Comparison of ENCODE assay signal across 29 cellular contexts in the genomic region with DNA sequence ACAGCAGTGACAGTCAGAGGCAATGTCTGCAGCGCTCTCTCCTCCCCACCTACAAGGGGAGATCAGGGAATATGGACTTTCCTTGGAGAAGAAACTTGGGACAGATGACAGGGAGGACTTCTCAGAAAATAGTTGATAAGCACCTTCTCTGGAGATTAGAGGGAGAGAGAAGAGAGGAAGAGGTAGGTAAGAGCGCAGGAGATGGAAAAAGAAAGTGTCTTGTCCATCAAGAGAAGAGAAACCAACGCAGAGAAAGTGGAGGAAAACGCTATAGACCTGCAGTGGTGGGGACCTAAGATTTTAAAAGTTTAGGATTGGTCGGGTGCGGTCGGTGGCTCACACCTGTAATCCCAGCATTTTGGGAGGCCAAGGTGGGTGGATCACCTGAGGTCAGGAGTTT.
"Had no signal": no experiment of that assay in that cellular context is flagged by ENCODE, and none has a peak within 500 bp of the region (broad histone marks: within the 10 kb centered on the region; RNA-seq: fewer than 3 reads in every experiment).

No MANE protein-coding gene starts in this region.

- ATAC-seq: effector memory CD8-positive, alpha-beta T cell; esophagus mucosa; foreskin keratinocyte; gastrocnemius medialis; gastroesophageal sphincter; heart left ventricle; heart right ventricle had no signal

- DNase-seq: colonic mucosa; cortex of kidney; dermis blood vessel endothelial cell; dorsolateral prefrontal cortex; effector CD4-positive, alpha-beta T cell; effector CD8-positive, alpha-beta T cell; effector memory CD4-positive, alpha-beta T cell; effector memory CD8-positive, alpha-beta T cell; endodermal cell; erythroblast; esophagus squamous epithelium; foreskin fibroblast; foreskin keratinocyte; foreskin melanocyte; gastrocnemius medialis; glutamatergic neuron; head of caudate nucleus; heart left ventricle; heart right ventricle had no signal

- H3K4me1 ChIP-seq: colonic mucosa, foreskin keratinocyte, gastroesophageal sphincter, heart left ventricle, heart right ventricle had no signal

- H3K4me1 Mint-ChIP-seq: endodermal cell had no signal

- H3K4me3 Mint-ChIP-seq: dendritic cell treated with granulocyte-macrophage colony-stimulating factor and Interleukin-4, amounts not matched to agents 40 ng/mL and 50 ng/mL, for 4 days; effector memory CD8-positive, alpha-beta T cell; endodermal cell had no signal

- FAIRE-seq: colon, endometrium, endothelial cell of umbilical vein, frontal cortex had no signal

- H3K27ac ChIP-seq: colonic mucosa, coronary artery, dorsolateral prefrontal cortex, epithelial cell of prostate, esophagus muscularis mucosa, esophagus squamous epithelium, foreskin keratinocyte, gastrocnemius medialis, gastroesophageal sphincter, heart left ventricle, heart right ventricle had no signal

- H3K27ac Mint-ChIP-seq: dendritic cell treated with granulocyte-macrophage colony-stimulating factor and Interleukin-4, amounts not matched to agents 40 ng/mL and 50 ng/mL, for 4 days; effector memory CD8-positive, alpha-beta T cell; endodermal cell had no signal

- H3K4me3 ChIP-seq: colonic mucosa, coronary artery, dorsolateral prefrontal cortex, esophagus muscularis mucosa, esophagus squamous epithelium, gastrocnemius medialis, gastroesophageal sphincter, heart left ventricle, heart right ventricle had no signal

- H3K9me3 ChIP-seq: colonic mucosa, esophagus muscularis mucosa, esophagus squamous epithelium, gastrocnemius medialis, gastroesophageal sphincter, heart left ventricle, heart right ventricle had no signal

- H3K36me3 ChIP-seq: colonic mucosa, esophagus muscularis mucosa, esophagus squamous epithelium, gastrocnemius medialis, gastroesophageal sphincter, heart left ventricle, heart right ventricle had no signal

- H3K27me3 ChIP-seq: foreskin keratinocyte, gastrocnemius medialis had no signal
